Comparison of ENCODE assay signal across 11 cellular contexts in the genomic region with DNA sequence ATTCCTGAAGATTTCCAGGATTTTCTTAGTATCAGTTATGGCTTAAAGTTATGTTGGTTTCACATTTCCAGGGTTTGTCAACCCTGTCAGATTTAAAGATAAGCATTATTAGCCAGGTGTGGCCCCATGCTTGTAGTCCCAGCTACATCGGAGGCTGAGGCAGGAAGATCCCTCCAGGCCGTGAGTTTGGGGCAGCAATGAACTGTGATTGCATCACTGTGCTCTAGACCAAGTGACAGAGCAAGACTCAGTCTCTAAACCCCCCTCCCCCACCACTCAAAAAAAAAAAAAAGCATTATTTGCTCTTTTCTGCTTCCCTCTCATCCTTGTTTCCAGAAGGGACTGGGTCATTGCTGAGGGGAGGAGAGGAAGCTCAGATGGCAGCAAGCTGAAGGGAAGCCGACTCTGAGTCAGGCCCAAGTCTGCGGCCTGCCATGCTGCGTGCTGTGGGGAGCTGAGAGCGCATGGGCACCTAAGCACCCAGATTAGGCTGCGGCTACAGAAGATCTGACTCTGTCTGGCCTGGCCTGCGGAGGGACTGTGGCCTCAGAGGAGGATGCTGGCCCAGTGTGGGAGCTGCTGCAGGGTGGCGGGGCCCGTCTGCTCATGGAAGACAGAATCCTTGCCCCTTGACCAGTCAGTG. TPM values are rescaled to one million over a fixed set of nuclear protein-coding genes. Genes with fewer than 3 reads are reported as not detected.
A peak's percentile ranks its signal among the peaks of the same experiment; 100 is the strongest.
DNase-seq lines count a peak whose midpoint lies in the region; ATAC-seq, FAIRE-seq and TF ChIP-seq lines count a peak whose summit lies in the region.
"Not testable (repeated sequence)": the region's sequence is repeated elsewhere in the genome, so short reads cannot be mapped to it uniquely, and the experiment has no call there.
"Had no signal": no experiment of that assay in that cellular context is flagged by ENCODE, and none has a peak within 500 bp of the region (broad histone marks: within the 10 kb centered on the region; RNA-seq: fewer than 3 reads in every experiment).

No MANE protein-coding gene starts in this region.

- not testable (repeated sequence) for H3K27me3 ChIP-seq in bronchial epithelial cell (ENCODE audit: control insufficient read depth, insufficient read depth, low read length)

- TF ChIP-seq POLR2A in GM12891 (IDR thresholded peaks at IDR 0.05; ENCODE audit: low read depth, low read length): not testable (repeated sequence)

- not testable (repeated sequence) for ATAC-seq in activated CD8-positive, alpha-beta memory T cell treated with anti-CD3 and anti-CD28 coated beads, Interleukin-2, amount 10 ng/mL, durations not matched to agents 7 days and 5 days

- TF ChIP-seq RAD21 in Ishikawa (IDR thresholded peaks at IDR 0.05; ENCODE audit: low read depth): not testable (repeated sequence)

- H3K36me3 Mint-ChIP-seq in activated CD8-positive, alpha-beta memory T cell treated with anti-CD3 and anti-CD28 coated beads, Interleukin-2, amount 10 ng/mL, durations not matched to agents 7 days and 5 days: not testable (repeated sequence)
- H3K36me3 Mint-ChIP-seq in nephron progenitor cell (ENCODE audit: low read depth): peaks cover 13% of the 10 kb centered on the region

- H3K9me3 Mint-ChIP-seq in activated CD8-positive, alpha-beta memory T cell treated with anti-CD3 and anti-CD28 coated beads, Interleukin-2, amount 10 ng/mL, durations not matched to agents 7 days and 5 days (ENCODE audit: low read depth); nephron progenitor cell: not testable (repeated sequence)

- peak; percentile 70 for FAIRE-seq in GM12891 (lab: Jason Lieb, UNC)
- FAIRE-seq in bronchial epithelial cell (lab: Jason Lieb, UNC): peak; percentile 60
- peak; percentile 17 for FAIRE-seq in urothelium cell line (lab: Jason Lieb, UNC)

- peaks cover 25% of the 10 kb centered on the region for H3K4me1 Mint-ChIP-seq in activated CD8-positive, alpha-beta memory T cell treated with anti-CD3 and anti-CD28 coated beads, Interleukin-2, amount 10 ng/mL, durations not matched to agents 7 days and 5 days
- peaks cover 13% of the 10 kb centered on the region for H3K4me1 Mint-ChIP-seq in nephron progenitor cell

- H3K27me3 Mint-ChIP-seq in activated CD8-positive, alpha-beta memory T cell treated with anti-CD3 and anti-CD28 coated beads, Interleukin-2, amount 10 ng/mL, durations not matched to agents 7 days and 5 days; nephron progenitor cell (ENCODE audit: low read depth, poor library complexity): not testable (repeated sequence)

- DNase-seq in GM12891 (ENCODE audit: insufficient read length, low spot score); bronchial epithelial cell (ENCODE audit: low read depth); nephron progenitor cell; urothelium cell line (ENCODE audit: low spot score): not testable (repeated sequence)
- peak; percentile 3 for DNase-seq in activated CD8-positive, alpha-beta memory T cell treated with anti-CD3 and anti-CD28 coated beads, Interleukin-2, amount 10 ng/mL, durations not matched to agents 7 days and 5 days

- H3K4me3 ChIP-seq in bronchial epithelial cell (ENCODE audit: low read depth, low read length): not testable (repeated sequence)

- not testable (repeated sequence) for TF ChIP-seq CTCF in bronchial epithelial cell (IDR thresholded peaks at IDR 0.05; ENCODE audit: insufficient read depth, low read length, severe bottlenecking); nephron progenitor cell (IDR thresholded peaks at IDR 0.05)

- not testable (repeated sequence) for TF ChIP-seq EP300 in Ishikawa (IDR thresholded peaks at IDR 0.05; ENCODE audit: borderline replicate concordance)

- not testable (repeated sequence) for H3K36me3 ChIP-seq in bronchial epithelial cell (ENCODE audit: control insufficient read depth, insufficient read depth, low read length)

- not testable (repeated sequence) for H3K4me3 Mint-ChIP-seq in activated CD8-positive, alpha-beta memory T cell treated with anti-CD3 and anti-CD28 coated beads, Interleukin-2, amount 10 ng/mL, durations not matched to agents 7 days and 5 days; nephron progenitor cell

- CTCF ChIA-PET in activated CD8-positive, alpha-beta memory T cell treated with anti-CD3 and anti-CD28 coated beads, Interleukin-2, amount 10 ng/mL, durations not matched to agents 7 days and 5 days (lab: Charles Lee): not testable (repeated sequence)

- not testable (repeated sequence) for H3K27ac Mint-ChIP-seq in activated CD8-positive, alpha-beta memory T cell treated with anti-CD3 and anti-CD28 coated beads, Interleukin-2, amount 10 ng/mL, durations not matched to agents 7 days and 5 days
- H3K27ac Mint-ChIP-seq in nephron progenitor cell: peak overlapping the region; percentile 74

TF ChIP-seq in Ishikawa, 13 proteins besides CTCF, POLR2A, EP300 and RAD21:
- TF ChIP-seq CEBPB (IDR thresholded peaks at IDR 0.05): 0 out of 2 replicates have a peak, but pooled peaks have one; percentile 10

RNA-seq across cellular contexts. Expression of a gene that starts 5.8 kb away (rescaled TPM):
- 247 TPM for polyA plus RNA-seq in GM12891 (2012; ENCODE audit: low read depth, missing spikeins)
- 100 to 1,000 TPM; 399 to 472 TPM for total RNA-seq in activated CD8-positive, alpha-beta memory T cell treated with anti-CD3 and anti-CD28 coated beads, Interleukin-2, amount 10 ng/mL, durations not matched to agents 7 days and 5 days
- 146 and 217 TPM in 2 replicates for total RNA-seq in bronchial epithelial cell

RNA-seq across cellular contexts. Expression of a gene that starts 6.5 kb away (rescaled TPM):
- polyA plus RNA-seq in GM12891 (2012; ENCODE audit: low read depth, missing spikeins): 39.8 TPM
- 10 to 100 TPM; 70.8 to 79.8 TPM for total RNA-seq in activated CD8-positive, alpha-beta memory T cell treated with anti-CD3 and anti-CD28 coated beads, Interleukin-2, amount 10 ng/mL, durations not matched to agents 7 days and 5 days
- 9.5 TPM in 2 replicates for total RNA-seq in bronchial epithelial cell

RNA-seq across cellular contexts. Expression of a gene that starts 10.3 kb away (rescaled TPM):
- not detected for polyA plus RNA-seq in GM12891 (2012; ENCODE audit: low read depth, missing spikeins)
- total RNA-seq in activated CD8-positive, alpha-beta memory T cell treated with anti-CD3 and anti-CD28 coated beads, Interleukin-2, amount 10 ng/mL, durations not matched to agents 7 days and 5 days: not detected
- not detected in 2 replicates for total RNA-seq in bronchial epithelial cell
- total RNA-seq: CD4-positive, alpha-beta T cell; PC-3; SJCRH30 had no signal
- polyA plus RNA-seq: A549 had no signal

RNA-seq across cellular contexts. Expression of a gene that starts 43.0 kb away (rescaled TPM):
- polyA plus RNA-seq in GM12891 (2012; ENCODE audit: low read depth, missing spikeins): 1.7 TPM
- total RNA-seq in activated CD8-positive, alpha-beta memory T cell treated with anti-CD3 and anti-CD28 coated beads, Interleukin-2, amount 10 ng/mL, durations not matched to agents 7 days and 5 days: under 1 TPM; 0.23 to 0.47 TPM
- 0.38 and 0.79 TPM in 2 replicates for total RNA-seq in bronchial epithelial cell

RNA-seq across cellular contexts. Expression of a gene that starts 58.9 kb away (rescaled TPM):
- not detected for polyA plus RNA-seq in GM12891 (2012; ENCODE audit: low read depth, missing spikeins)
- total RNA-seq in activated CD8-positive, alpha-beta memory T cell treated with anti-CD3 and anti-CD28 coated beads, Interleukin-2, amount 10 ng/mL, durations not matched to agents 7 days and 5 days: not detected
- total RNA-seq in bronchial epithelial cell: not detected in 2 replicates
- total RNA-seq: CD4-positive, alpha-beta T cell; PC-3; Right ventricle myocardium inferior had no signal
